ENCODE assay signal across 12 cellular contexts in genomic region chr1:10216148-10216749, GRCh38. TPM values are rescaled to one million over a fixed set of nuclear protein-coding genes. Genes with fewer than 3 reads are reported as not detected.
A peak's percentile ranks its signal among the peaks of the same experiment; 100 is the strongest.
DNase-seq lines count a peak whose midpoint lies in the region; ATAC-seq lines count a peak whose summit lies in the region.
"Had no signal": no experiment of that assay in that cellular context is flagged by ENCODE, and none has a peak within 500 bp of the region (broad histone marks: within the 10 kb centered on the region; RNA-seq: fewer than 3 reads in every experiment).

No MANE protein-coding gene starts in this region.

- CTCF ChIA-PET in activated CD4-positive, alpha-beta T cell treated with anti-CD3 and anti-CD28 coated beads for 36 hours (lab: Charles Lee) = interaction anchor here (0.6 to 1.2 kb wide), 5 partner anchors 11 to 375 kb away, joined by 3 to 4 read pairs (median 3); no protein-coding TSS in a partner anchor

- POLR2A ChIA-PET in activated CD4-positive, alpha-beta T cell treated with anti-CD3 and anti-CD28 coated beads for 36 hours (lab: Charles Lee) = interaction anchor here (0.6 to 1.4 kb wide), 2 partner anchors 35 to 1357 kb away, joined by 3 to 5 read pairs; no protein-coding TSS in a partner anchor

- no peaks in the 10 kb centered on the region for H3K9me3 Mint-ChIP-seq in activated CD4-positive, alpha-beta T cell treated with anti-CD3 and anti-CD28 coated beads for 36 hours (ENCODE audit: low read depth)
- H3K9me3 Mint-ChIP-seq in T-helper 1 cell treated with Interleukin-12 subunit alpha and Interleukin-12 subunit beta and Interleukin-4 antibody, amounts not matched to agents 30 μg/mL and 1 μg/mL, for 36 hours = no peaks in the 10 kb centered on the region
- no peaks in the 10 kb centered on the region for H3K9me3 Mint-ChIP-seq in stimulated activated effector memory CD8-positive, alpha-beta T cell treated with anti-CD3 and anti-CD28 coated beads, Interleukin-12 subunit alpha, Interleukin-12 subunit beta, amount 100 ng/mL, for 72 hours

- H3K4me1 Mint-ChIP-seq in activated CD4-positive, alpha-beta T cell treated with anti-CD3 and anti-CD28 coated beads for 36 hours = peaks cover 47% of the 10 kb centered on the region
- H3K4me1 Mint-ChIP-seq in T-helper 1 cell treated with Interleukin-12 subunit alpha and Interleukin-12 subunit beta and Interleukin-4 antibody, amounts not matched to agents 30 μg/mL and 1 μg/mL, for 36 hours (ENCODE audit: low read depth) = peaks cover 37% of the 10 kb centered on the region
- H3K4me1 Mint-ChIP-seq in stimulated activated effector memory CD8-positive, alpha-beta T cell treated with anti-CD3 and anti-CD28 coated beads, Interleukin-12 subunit alpha, Interleukin-12 subunit beta, amount 100 ng/mL, for 72 hours = peaks cover 50% of the 10 kb centered on the region

- no peaks in the 10 kb centered on the region for H3K36me3 Mint-ChIP-seq in activated CD4-positive, alpha-beta T cell treated with anti-CD3 and anti-CD28 coated beads for 36 hours (ENCODE audit: low read depth)
- H3K36me3 Mint-ChIP-seq in T-helper 1 cell treated with Interleukin-12 subunit alpha and Interleukin-12 subunit beta and Interleukin-4 antibody, amounts not matched to agents 30 μg/mL and 1 μg/mL, for 36 hours (ENCODE audit: low read depth) = no peaks in the 10 kb centered on the region
- H3K36me3 Mint-ChIP-seq in stimulated activated effector memory CD8-positive, alpha-beta T cell treated with anti-CD3 and anti-CD28 coated beads, Interleukin-12 subunit alpha, Interleukin-12 subunit beta, amount 100 ng/mL, for 72 hours = no peaks in the 10 kb centered on the region

- H3K27me3 Mint-ChIP-seq in activated CD4-positive, alpha-beta T cell treated with anti-CD3 and anti-CD28 coated beads for 36 hours = no peaks in the 10 kb centered on the region
- H3K27me3 Mint-ChIP-seq in T-helper 1 cell treated with Interleukin-12 subunit alpha and Interleukin-12 subunit beta and Interleukin-4 antibody, amounts not matched to agents 30 μg/mL and 1 μg/mL, for 36 hours (ENCODE audit: low read depth) = no peaks in the 10 kb centered on the region

- DNase-seq in activated CD4-positive, alpha-beta T cell treated with anti-CD3 and anti-CD28 coated beads for 36 hours = no peak
- DNase-seq in activated CD4-positive, alpha-beta T cell treated with anti-CD3 and anti-CD28 coated beads, Interleukin-2, amount 50 U/mL, for 4 hours = no peak
- peak; percentile 34 for DNase-seq in fibroblast of peridontal ligament (ENCODE audit: extremely low read depth)
- no peak for DNase-seq in stimulated activated effector memory CD8-positive, alpha-beta T cell treated with anti-CD3 and anti-CD28 coated beads, Interleukin-12 subunit alpha, Interleukin-12 subunit beta, amount 100 ng/mL, for 72 hours (ENCODE audit: low spot score in 2 of 2)
- no peak for DNase-seq in H4 (ENCODE audit: low spot score)
- no peak for DNase-seq in activated gamma-delta T cell treated with Interleukin-2 at 50 U/mL for 16 hours
- no peak for DNase-seq in stimulated activated naive CD4-positive, alpha-beta T cell treated with Interleukin-2 at 50 U/mL for 16 hours (lab: John Stamatoyannopoulos, UW)
- DNase-seq: MG63; midbrain; stimulated activated CD4-positive, alpha-beta T cell treated with anti-CD3 and anti-CD28 coated beads, Interleukin-12 subunit alpha, Interleukin-12 subunit beta, amount 100 ng/mL, for 4 hours had no signal

- ATAC-seq in activated CD4-positive, alpha-beta T cell treated with anti-CD3 and anti-CD28 coated beads for 36 hours = peak; percentile 20
- ATAC-seq in stimulated activated effector memory CD8-positive, alpha-beta T cell treated with anti-CD3 and anti-CD28 coated beads, Interleukin-12 subunit alpha, Interleukin-12 subunit beta, amount 100 ng/mL, for 72 hours = no peak
- ATAC-seq: A549 had no signal

- intact Hi-C loops in activated CD4-positive, alpha-beta T cell treated with anti-CD3 and anti-CD28 coated beads for 36 hours (cut with DNase I, micrococcal nuclease) = no loop called here

- H3K4me3 Mint-ChIP-seq in activated CD4-positive, alpha-beta T cell treated with anti-CD3 and anti-CD28 coated beads for 36 hours = peak overlapping the region; percentile 29
- peak overlapping the region; percentile 56 for H3K4me3 Mint-ChIP-seq in T-helper 1 cell treated with Interleukin-12 subunit alpha and Interleukin-12 subunit beta and Interleukin-4 antibody, amounts not matched to agents 30 μg/mL and 1 μg/mL, for 36 hours
- H3K4me3 Mint-ChIP-seq in stimulated activated effector memory CD8-positive, alpha-beta T cell treated with anti-CD3 and anti-CD28 coated beads, Interleukin-12 subunit alpha, Interleukin-12 subunit beta, amount 100 ng/mL, for 72 hours = peak overlapping the region; percentile 38

- H3K27ac Mint-ChIP-seq in activated CD4-positive, alpha-beta T cell treated with anti-CD3 and anti-CD28 coated beads for 36 hours = peak overlapping the region; percentile 35
- peak overlapping the region; percentile 16 for H3K27ac Mint-ChIP-seq in T-helper 1 cell treated with Interleukin-12 subunit alpha and Interleukin-12 subunit beta and Interleukin-4 antibody, amounts not matched to agents 30 μg/mL and 1 μg/mL, for 36 hours
- no peak overlapping the region for H3K27ac Mint-ChIP-seq in stimulated activated effector memory CD8-positive, alpha-beta T cell treated with anti-CD3 and anti-CD28 coated beads, Interleukin-12 subunit alpha, Interleukin-12 subunit beta, amount 100 ng/mL, for 72 hours

RNA-seq across cellular contexts. Expression of gene KIF1B, which starts 5.9 kb away (rescaled TPM):
- 10 to 100 TPM; 12.3 to 13.5 TPM for total RNA-seq in activated CD4-positive, alpha-beta T cell treated with anti-CD3 and anti-CD28 coated beads for 36 hours
- total RNA-seq in H4 (2014; rRNA removed; shearing (Covaris generic)) = 11.4 and 13.6 TPM in 2 replicates
